In genomic region chr2:113314174-113314573, GRCh38 we compare ENCODE assay signal across 1 cellular context. TPM values are rescaled to one million over a fixed set of nuclear protein-coding genes. Genes with fewer than 3 reads are reported as not detected.
"Had no signal": no experiment of that assay in that cellular context is flagged by ENCODE, and none has a peak within 500 bp of the region (broad histone marks: within the 10 kb centered on the region; RNA-seq: fewer than 3 reads in every experiment).

No MANE protein-coding gene starts in this region.

RNA-seq across cellular contexts. Expression of gene PAX8, which starts 35.5 kb away (rescaled TPM):
- total RNA-seq: SJSA1 had no signal
